ENCODE assay signal across 19 cellular contexts in the genomic region with DNA sequence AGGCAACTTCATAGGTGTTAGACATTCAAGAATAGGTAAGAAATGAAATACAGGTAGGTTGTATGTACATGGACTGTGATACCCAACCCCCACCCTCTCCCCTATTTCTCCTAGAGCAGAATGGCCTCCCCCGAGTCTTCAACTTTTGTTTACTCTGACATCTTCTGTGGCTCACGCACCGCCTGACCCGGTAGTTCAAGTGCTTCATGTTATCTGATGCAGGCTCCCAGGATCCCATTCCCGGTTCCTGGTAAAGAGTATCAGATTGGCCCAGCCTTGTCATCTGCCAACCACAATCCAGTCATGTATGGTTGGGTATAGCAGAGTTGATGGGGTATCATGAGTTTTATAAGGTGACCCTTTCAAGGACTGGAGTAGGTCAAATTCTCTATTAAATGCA. TPM values are rescaled to one million over a fixed set of nuclear protein-coding genes. Genes with fewer than 3 reads are reported as not detected.
DNase-seq lines count a peak whose midpoint lies in the region; ATAC-seq and TF ChIP-seq lines count a peak whose summit lies in the region.
"Had no signal": no experiment of that assay in that cellular context is flagged by ENCODE, and none has a peak within 500 bp of the region (broad histone marks: within the 10 kb centered on the region; RNA-seq: fewer than 3 reads in every experiment).

No MANE protein-coding gene starts in this region.

- H4K8ac ChIP-seq in trophoblast cell (ENCODE audit: low read depth, low read length) = no peak overlapping the region

- no peak overlapping the region for H3K23ac ChIP-seq in trophoblast cell (ENCODE audit: low read length)

- H3K4me3 Mint-ChIP-seq in T-helper 17 cell (no peak overlapping the region), memory B cell (no peak overlapping the region)
- H3K4me3 Mint-ChIP-seq in central memory CD8-positive, alpha-beta T cell = peak overlapping the region; percentile 4
- no peak overlapping the region for H3K4me3 Mint-ChIP-seq in activated T-cell treated with anti-CD3 and anti-CD28 coated beads, Interleukin-2, amount 50 U/mL, for 72 hours
- H3K4me3 Mint-ChIP-seq: CD4-positive, CD25-positive, alpha-beta regulatory T cell; CD8-positive, alpha-beta memory T cell had no signal

- ATAC-seq in T-helper 17 cell (no peak), memory B cell (ENCODE audit: low read depth) (no peak)
- no peak for ATAC-seq in central memory CD8-positive, alpha-beta T cell (replicated peaks; ENCODE audit: extremely low read depth, poor library complexity, severe bottlenecking)
- ATAC-seq in activated T-cell treated with anti-CD3 and anti-CD28 coated beads, Interleukin-2, amount 50 U/mL, for 72 hours (replicated peaks in 1 of 2) = no peak

- no peak overlapping the region for H2AK5ac ChIP-seq in trophoblast cell (ENCODE audit: low read length)

- WGBS in trophoblast cell (ENCODE audit: extremely low coverage, insufficient coverage, insufficient read length) = no CpG with 5 or more reads among the region's 5 CpGs
- 91% methylated on average over 5 of the region's 5 CpGs for WGBS in testis, 2 donors

- H3K4me1 Mint-ChIP-seq in T-helper 17 cell = peaks cover 70% of the 10 kb centered on the region
- peaks cover 82% of the 10 kb centered on the region for H3K4me1 Mint-ChIP-seq in central memory CD8-positive, alpha-beta T cell
- peaks cover 54% of the 10 kb centered on the region for H3K4me1 Mint-ChIP-seq in memory B cell
- peaks cover 58% of the 10 kb centered on the region for H3K4me1 Mint-ChIP-seq in activated T-cell treated with anti-CD3 and anti-CD28 coated beads, Interleukin-2, amount 50 U/mL, for 72 hours (ENCODE audit: low read depth)

- H4K91ac ChIP-seq in trophoblast cell (ENCODE audit: low read depth, low read length) = no peak overlapping the region

- H3K27me3 Mint-ChIP-seq in T-helper 17 cell (no peaks in the 10 kb centered on the region), memory B cell (no peaks in the 10 kb centered on the region)
- no peaks in the 10 kb centered on the region for H3K27me3 Mint-ChIP-seq in central memory CD8-positive, alpha-beta T cell
- H3K27me3 Mint-ChIP-seq in activated T-cell treated with anti-CD3 and anti-CD28 coated beads, Interleukin-2, amount 50 U/mL, for 72 hours (ENCODE audit: low read depth) = no peaks in the 10 kb centered on the region
- H3K27me3 Mint-ChIP-seq: CD4-positive, CD25-positive, alpha-beta regulatory T cell; CD8-positive, alpha-beta memory T cell had no signal

- H3K36me3 Mint-ChIP-seq in T-helper 17 cell (ENCODE audit: low read depth) = no peaks in the 10 kb centered on the region
- H3K36me3 Mint-ChIP-seq in central memory CD8-positive, alpha-beta T cell (ENCODE audit: insufficient read depth) = peaks cover 9% of the 10 kb centered on the region
- H3K36me3 Mint-ChIP-seq in memory B cell = peaks cover 14% of the 10 kb centered on the region
- H3K36me3 Mint-ChIP-seq in activated T-cell treated with anti-CD3 and anti-CD28 coated beads, Interleukin-2, amount 50 U/mL, for 72 hours (ENCODE audit: insufficient read depth in 2 of 2) = peaks cover 3% of the 10 kb centered on the region in 2 donors

- H3K9me3 ChIP-seq in T-helper 17 cell (ENCODE audit: control insufficient read depth, low read length, poor library complexity, severe bottlenecking) (no peaks in the 10 kb centered on the region), trophoblast cell (ENCODE audit: insufficient read depth, low read depth, low read length) (no peaks in the 10 kb centered on the region), testis (no peaks in the 10 kb centered on the region)
- H3K9me3 ChIP-seq: BE2C, HAP-1 had no signal

- H3K4ac ChIP-seq in trophoblast cell (ENCODE audit: low read depth, low read length) = peak overlapping the region; percentile 57

- H3K36me3 ChIP-seq in trophoblast cell (ENCODE audit: control insufficient read depth in 1 of 2, insufficient read depth in 2 of 2, low read length in 2 of 2) (no peaks in the 10 kb centered on the region), testis (ENCODE audit: low read depth, missing control alignments) (no peaks in the 10 kb centered on the region)
- H3K36me3 ChIP-seq: BE2C, HAP-1 had no signal

- no peak overlapping the region for H3K27ac ChIP-seq in trophoblast cell (ENCODE audit: low read depth, low read length)
- H3K27ac ChIP-seq in testis = no peak overlapping the region

- no peak overlapping the region for H3K18ac ChIP-seq in trophoblast cell (ENCODE audit: low read length)

- H3K4me2 ChIP-seq in trophoblast cell (ENCODE audit: low read length) = no peak overlapping the region

- H2BK5ac ChIP-seq in trophoblast cell (ENCODE audit: low read depth, low read length, poor library complexity) = no peak overlapping the region

- no peak overlapping the region for H3K14ac ChIP-seq in trophoblast cell (ENCODE audit: low read length)

- H2AFZ ChIP-seq in trophoblast cell (ENCODE audit: insufficient read depth, low read length, poor library complexity) = no peak overlapping the region
- H2AFZ ChIP-seq: GM23248 had no signal

- TF ChIP-seq CTCF in testis (IDR thresholded peaks at IDR 0.05) = no peak

- peaks cover 11% of the 10 kb centered on the region for H3K79me2 ChIP-seq in trophoblast cell (ENCODE audit: control insufficient read depth, insufficient read depth, low read length, poor library complexity)

- H2BK12ac ChIP-seq in trophoblast cell (ENCODE audit: low read length) = no peak overlapping the region

- H3K9ac ChIP-seq in trophoblast cell (ENCODE audit: low read length) = no peak overlapping the region
- H3K9ac ChIP-seq: GM23248 had no signal

- no peak for TF ChIP-seq POLR2A in testis (IDR thresholded peaks at IDR 0.05)

- peak overlapping the region; percentile 27 for H3K27ac Mint-ChIP-seq in T-helper 17 cell
- H3K27ac Mint-ChIP-seq in central memory CD8-positive, alpha-beta T cell (ENCODE audit: low read depth) = no peak overlapping the region
- H3K27ac Mint-ChIP-seq in memory B cell = peak overlapping the region; percentile 38
- H3K27ac Mint-ChIP-seq in activated T-cell treated with anti-CD3 and anti-CD28 coated beads, Interleukin-2, amount 50 U/mL, for 72 hours = no peak overlapping the region
- H3K27ac Mint-ChIP-seq: CD4-positive, CD25-positive, alpha-beta regulatory T cell had no signal

- H3K27me3 ChIP-seq in trophoblast cell (ENCODE audit: insufficient read depth, low read length) = no peaks in the 10 kb centered on the region
- H3K27me3 ChIP-seq in testis = no peaks in the 10 kb centered on the region
- H3K27me3 ChIP-seq: BE2C had no signal

- intact Hi-C loops in testis (cut with DNase I; ENCODE audit: low total_unique reads) = no loop called here

- H3K4me1 ChIP-seq in trophoblast cell (ENCODE audit: control insufficient read depth in 1 of 2, insufficient read depth in 2 of 2, low read length in 2 of 2) (no peaks in the 10 kb centered on the region), testis (peaks cover 4% of the 10 kb centered on the region)
- H3K4me1 ChIP-seq: BE2C had no signal

- H3K9me3 Mint-ChIP-seq in central memory CD8-positive, alpha-beta T cell = no peaks in the 10 kb centered on the region
- no peaks in the 10 kb centered on the region for H3K9me3 Mint-ChIP-seq in memory B cell
- no peaks in the 10 kb centered on the region for H3K9me3 Mint-ChIP-seq in activated T-cell treated with anti-CD3 and anti-CD28 coated beads, Interleukin-2, amount 50 U/mL, for 72 hours
- H3K9me3 Mint-ChIP-seq: CD4-positive, CD25-positive, alpha-beta regulatory T cell; CD8-positive, alpha-beta memory T cell had no signal

- H3K4me3 ChIP-seq in trophoblast cell (ENCODE audit: low read depth, low read length) (no peak overlapping the region), testis (no peak overlapping the region)
- H3K4me3 ChIP-seq: GM23248, HAP-1 had no signal

- no peak for DNase-seq in T-helper 17 cell
- DNase-seq in central memory CD8-positive, alpha-beta T cell (ENCODE audit: low spot score in 2 of 2) = no peak
- no peak for DNase-seq in memory B cell (ENCODE audit: low spot score in 2 of 2)
- DNase-seq in trophoblast cell = no peak
- DNase-seq in testis = no peak
- no peak for DNase-seq in putamen (ENCODE audit: low spot score)
- no peak for DNase-seq in activated T-cell treated with anti-CD3 and anti-CD28 coated beads, Interleukin-2, amount 50 U/mL, for 72 hours
- DNase-seq: ACHN; BE2C; C1 segment of cervical spinal cord; CD4-positive, CD25-positive, alpha-beta regulatory T cell; CD8-positive, alpha-beta memory T cell; COR-L47; DMS 273 treated with DMSO at 0.1 percent for 48 hours; GDM1; GM23248 had no signal

- no peaks in the 10 kb centered on the region for H3K79me1 ChIP-seq in trophoblast cell (ENCODE audit: low read length)

- H2BK120ac ChIP-seq in trophoblast cell (ENCODE audit: insufficient read depth, low read length, poor library complexity) = no peak overlapping the region

- H4K12ac ChIP-seq in trophoblast cell (ENCODE audit: low read depth, low read length) = no peak overlapping the region

RNA-seq across cellular contexts. Expression of gene GNAI3, which starts 9.1 kb away (rescaled TPM):
- total RNA-seq in T-helper 17 cell = 1 to 10 TPM; 7.8 to 8.8 TPM
- 6.9 and 7.0 TPM in 2 replicates for polyA plus RNA-seq in trophoblast cell (2013)
- 1 to 10 TPM; 5.8 to 5.9 TPM for total RNA-seq in testis
- polyA plus RNA-seq in testis (ENCODE audit: insufficient read depth, low read depth, low replicate concordance) = 5.7 TPM
- 10 to 100 TPM in 1 of 2 donors, 1 to 10 TPM in 1; 8.9 to 10.1 TPM for total RNA-seq in activated T-cell treated with anti-CD3 and anti-CD28 coated beads, Interleukin-2, amount 50 U/mL, for 72 hours

RNA-seq across cellular contexts. Expression of gene GPR61, which starts 17.8 kb away (rescaled TPM):
- total RNA-seq in T-helper 17 cell (under 1 TPM; 0.20 to 0.65 TPM), testis (1 to 10 TPM; 2.5 to 4.1 TPM)
- not detected in 2 replicates for polyA plus RNA-seq in trophoblast cell (2013)
- polyA plus RNA-seq in testis (ENCODE audit: insufficient read depth, low read depth, low replicate concordance) = 0.91 TPM
- total RNA-seq in activated T-cell treated with anti-CD3 and anti-CD28 coated beads, Interleukin-2, amount 50 U/mL, for 72 hours = not detected
- total RNA-seq: GM23248, H4, HT-29 had no signal
- polyA plus RNA-seq: CD8-positive, alpha-beta memory T cell; GM23248 had no signal

RNA-seq across cellular contexts. Expression of gene AMIGO1, which starts 48.0 kb away (rescaled TPM):
- total RNA-seq in T-helper 17 cell (1 to 10 TPM; 6.2 to 8.0 TPM), testis (1 to 10 TPM; 5.1 to 6.0 TPM)
- polyA plus RNA-seq in trophoblast cell (2013) = 0.08 and 0.12 TPM in 2 replicates
- polyA plus RNA-seq in testis (ENCODE audit: insufficient read depth, low read depth, low replicate concordance) = 6.7 TPM
- 1 to 10 TPM; 2.1 to 2.6 TPM for total RNA-seq in activated T-cell treated with anti-CD3 and anti-CD28 coated beads, Interleukin-2, amount 50 U/mL, for 72 hours

Comparison
In these comparisons a context has a peak if more than half of its experiments do, and no peak if none do; other contexts are left out.
1. H3K27ac Mint-ChIP-seq: peak in T-helper 17 cell (single experiment) and memory B cell (single experiment); none in central memory CD8-positive, alpha-beta T cell (single experiment) and activated T-cell treated with anti-CD3 and anti-CD28 coated beads, Interleukin-2, amount 50 U/mL, for 72 hours (single experiment).